In the genomic region with DNA sequence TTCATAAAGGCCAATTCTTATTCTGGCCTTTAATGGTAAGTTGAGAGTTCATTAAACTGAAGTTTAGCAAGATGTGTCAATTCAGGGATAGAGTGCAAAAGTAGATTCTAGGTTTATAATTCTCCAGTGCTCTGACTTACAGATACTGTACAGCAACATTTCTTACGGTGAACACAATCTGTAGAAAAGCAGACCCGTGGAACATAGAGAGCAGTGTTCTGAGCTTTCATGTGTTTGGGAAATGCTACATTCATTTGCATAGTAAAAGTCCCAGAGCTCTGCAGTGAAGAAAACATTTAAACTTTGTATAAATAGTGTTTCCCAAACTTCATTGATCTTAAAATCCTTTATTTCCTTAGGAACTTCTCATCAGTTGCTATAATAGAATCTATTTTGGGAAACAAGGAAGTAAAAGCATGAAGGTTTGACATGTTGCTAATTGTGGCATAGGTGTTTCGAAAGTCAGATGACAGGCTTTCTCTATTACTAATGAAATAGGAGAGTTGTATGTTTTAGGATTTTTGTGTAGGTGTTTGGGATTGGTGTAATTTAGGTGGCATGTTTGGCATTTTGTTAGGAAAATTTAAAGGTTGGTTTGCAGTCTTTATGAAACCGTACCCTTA, we compare ENCODE assay signal across 1 cellular context.
TF ChIP-seq lines count a peak whose summit lies in the region.

No MANE protein-coding gene starts in this region.

TF ChIP-seq in GM12878, 131 proteins besides CTCF, POLR2A, EP300 and RAD21 (continued from another document):
- TF ChIP-seq, protein P1, sequence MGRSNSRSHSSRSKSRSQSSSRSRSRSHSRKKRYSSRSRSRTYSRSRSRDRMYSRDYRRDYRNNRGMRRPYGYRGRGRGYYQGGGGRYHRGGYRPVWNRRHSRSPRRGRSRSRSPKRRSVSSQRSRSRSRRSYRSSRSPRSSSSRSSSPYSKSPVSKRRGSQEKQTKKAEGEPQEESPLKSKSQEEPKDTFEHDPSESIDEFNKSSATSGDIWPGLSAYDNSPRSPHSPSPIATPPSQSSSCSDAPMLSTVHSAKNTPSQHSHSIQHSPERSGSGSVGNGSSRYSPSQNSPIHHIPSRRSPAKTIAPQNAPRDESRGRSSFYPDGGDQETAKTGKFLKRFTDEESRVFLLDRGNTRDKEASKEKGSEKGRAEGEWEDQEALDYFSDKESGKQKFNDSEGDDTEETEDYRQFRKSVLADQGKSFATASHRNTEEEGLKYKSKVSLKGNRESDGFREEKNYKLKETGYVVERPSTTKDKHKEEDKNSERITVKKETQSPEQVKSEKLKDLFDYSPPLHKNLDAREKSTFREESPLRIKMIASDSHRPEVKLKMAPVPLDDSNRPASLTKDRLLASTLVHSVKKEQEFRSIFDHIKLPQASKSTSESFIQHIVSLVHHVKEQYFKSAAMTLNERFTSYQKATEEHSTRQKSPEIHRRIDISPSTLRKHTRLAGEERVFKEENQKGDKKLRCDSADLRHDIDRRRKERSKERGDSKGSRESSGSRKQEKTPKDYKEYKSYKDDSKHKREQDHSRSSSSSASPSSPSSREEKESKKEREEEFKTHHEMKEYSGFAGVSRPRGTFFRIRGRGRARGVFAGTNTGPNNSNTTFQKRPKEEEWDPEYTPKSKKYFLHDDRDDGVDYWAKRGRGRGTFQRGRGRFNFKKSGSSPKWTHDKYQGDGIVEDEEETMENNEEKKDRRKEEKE (IDR thresholded peaks at IDR 0.05) = no peak
- TF ChIP-seq TCF3 (IDR thresholded peaks at IDR 0.05; ENCODE audit: borderline replicate concordance, insufficient read depth, low read depth, low read length) (no peak), TAF1 (IDR thresholded peaks at IDR 0.05; ENCODE audit: borderline replicate concordance, low read depth, low read length) (no peak), MEF2B (IDR thresholded peaks at IDR 0.05; ENCODE audit: partially characterized antibody, poor library complexity, severe bottlenecking) (peak; percentile 77), HDGF (IDR thresholded peaks at IDR 0.05) (no peak), JUNB (IDR thresholded peaks at IDR 0.05) (peak; percentile 49; the same call in 1 of the 2 replicates), MEF2A (IDR thresholded peaks at IDR 0.05; ENCODE audit: insufficient read depth, low read depth, low read length) (peak; percentile 96), IKZF1 (conservative IDR thresholded peaks at IDR 0.05) (no peak), FOXM1 (IDR thresholded peaks at IDR 0.05; ENCODE audit: low read depth, low read length) (peak; percentile 46; the same call in 1 of the 2 replicates), CREM (IDR thresholded peaks at IDR 0.05; ENCODE audit: low read depth) (peak; percentile 18; the same call in 1 of the 2 replicates), NFIC (IDR thresholded peaks at IDR 0.05; ENCODE audit: low read depth, low read length) (peak; percentile 82), YBX1 (IDR thresholded peaks at IDR 0.05) (no peak), CEBPB (IDR thresholded peaks at IDR 0.05; ENCODE audit: borderline replicate concordance in 1 of 2, low read depth in 2 of 2, low read length in 2 of 2) (no peak), RB1 (IDR thresholded peaks at IDR 0.05; ENCODE audit: borderline replicate concordance) (no peak), NFXL1 (IDR thresholded peaks at IDR 0.05; ENCODE audit: borderline replicate concordance) (no peak), ZNF622 (IDR thresholded peaks at IDR 0.05) (no peak), BMI1 (IDR thresholded peaks at IDR 0.05; ENCODE audit: borderline replicate concordance) (no peak)
- TF ChIP-seq, protein P2, sequence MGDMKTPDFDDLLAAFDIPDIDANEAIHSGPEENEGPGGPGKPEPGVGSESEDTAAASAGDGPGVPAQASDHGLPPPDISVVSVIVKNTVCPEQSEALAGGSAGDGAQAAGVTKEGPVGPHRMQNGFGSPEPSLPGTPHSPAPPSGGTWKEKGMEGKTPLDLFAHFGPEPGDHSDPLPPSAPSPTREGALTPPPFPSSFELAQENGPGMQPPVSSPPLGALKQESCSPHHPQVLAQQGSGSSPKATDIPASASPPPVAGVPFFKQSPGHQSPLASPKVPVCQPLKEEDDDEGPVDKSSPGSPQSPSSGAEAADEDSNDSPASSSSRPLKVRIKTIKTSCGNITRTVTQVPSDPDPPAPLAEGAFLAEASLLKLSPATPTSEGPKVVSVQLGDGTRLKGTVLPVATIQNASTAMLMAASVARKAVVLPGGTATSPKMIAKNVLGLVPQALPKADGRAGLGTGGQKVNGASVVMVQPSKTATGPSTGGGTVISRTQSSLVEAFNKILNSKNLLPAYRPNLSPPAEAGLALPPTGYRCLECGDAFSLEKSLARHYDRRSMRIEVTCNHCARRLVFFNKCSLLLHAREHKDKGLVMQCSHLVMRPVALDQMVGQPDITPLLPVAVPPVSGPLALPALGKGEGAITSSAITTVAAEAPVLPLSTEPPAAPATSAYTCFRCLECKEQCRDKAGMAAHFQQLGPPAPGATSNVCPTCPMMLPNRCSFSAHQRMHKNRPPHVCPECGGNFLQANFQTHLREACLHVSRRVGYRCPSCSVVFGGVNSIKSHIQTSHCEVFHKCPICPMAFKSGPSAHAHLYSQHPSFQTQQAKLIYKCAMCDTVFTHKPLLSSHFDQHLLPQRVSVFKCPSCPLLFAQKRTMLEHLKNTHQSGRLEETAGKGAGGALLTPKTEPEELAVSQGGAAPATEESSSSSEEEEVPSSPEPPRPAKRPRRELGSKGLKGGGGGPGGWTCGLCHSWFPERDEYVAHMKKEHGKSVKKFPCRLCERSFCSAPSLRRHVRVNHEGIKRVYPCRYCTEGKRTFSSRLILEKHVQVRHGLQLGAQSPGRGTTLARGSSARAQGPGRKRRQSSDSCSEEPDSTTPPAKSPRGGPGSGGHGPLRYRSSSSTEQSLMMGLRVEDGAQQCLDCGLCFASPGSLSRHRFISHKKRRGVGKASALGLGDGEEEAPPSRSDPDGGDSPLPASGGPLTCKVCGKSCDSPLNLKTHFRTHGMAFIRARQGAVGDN (IDR thresholded peaks at IDR 0.05) = no peak
- TF ChIP-seq, protein P3, sequence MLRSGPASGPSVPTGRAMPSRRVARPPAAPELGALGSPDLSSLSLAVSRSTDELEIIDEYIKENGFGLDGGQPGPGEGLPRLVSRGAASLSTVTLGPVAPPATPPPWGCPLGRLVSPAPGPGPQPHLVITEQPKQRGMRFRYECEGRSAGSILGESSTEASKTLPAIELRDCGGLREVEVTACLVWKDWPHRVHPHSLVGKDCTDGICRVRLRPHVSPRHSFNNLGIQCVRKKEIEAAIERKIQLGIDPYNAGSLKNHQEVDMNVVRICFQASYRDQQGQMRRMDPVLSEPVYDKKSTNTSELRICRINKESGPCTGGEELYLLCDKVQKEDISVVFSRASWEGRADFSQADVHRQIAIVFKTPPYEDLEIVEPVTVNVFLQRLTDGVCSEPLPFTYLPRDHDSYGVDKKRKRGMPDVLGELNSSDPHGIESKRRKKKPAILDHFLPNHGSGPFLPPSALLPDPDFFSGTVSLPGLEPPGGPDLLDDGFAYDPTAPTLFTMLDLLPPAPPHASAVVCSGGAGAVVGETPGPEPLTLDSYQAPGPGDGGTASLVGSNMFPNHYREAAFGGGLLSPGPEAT (IDR thresholded peaks at IDR 0.05; ENCODE audit: low read depth) = peak; percentile 37; the same call in 1 of the 2 replicates
- TF ChIP-seq, protein P4, sequence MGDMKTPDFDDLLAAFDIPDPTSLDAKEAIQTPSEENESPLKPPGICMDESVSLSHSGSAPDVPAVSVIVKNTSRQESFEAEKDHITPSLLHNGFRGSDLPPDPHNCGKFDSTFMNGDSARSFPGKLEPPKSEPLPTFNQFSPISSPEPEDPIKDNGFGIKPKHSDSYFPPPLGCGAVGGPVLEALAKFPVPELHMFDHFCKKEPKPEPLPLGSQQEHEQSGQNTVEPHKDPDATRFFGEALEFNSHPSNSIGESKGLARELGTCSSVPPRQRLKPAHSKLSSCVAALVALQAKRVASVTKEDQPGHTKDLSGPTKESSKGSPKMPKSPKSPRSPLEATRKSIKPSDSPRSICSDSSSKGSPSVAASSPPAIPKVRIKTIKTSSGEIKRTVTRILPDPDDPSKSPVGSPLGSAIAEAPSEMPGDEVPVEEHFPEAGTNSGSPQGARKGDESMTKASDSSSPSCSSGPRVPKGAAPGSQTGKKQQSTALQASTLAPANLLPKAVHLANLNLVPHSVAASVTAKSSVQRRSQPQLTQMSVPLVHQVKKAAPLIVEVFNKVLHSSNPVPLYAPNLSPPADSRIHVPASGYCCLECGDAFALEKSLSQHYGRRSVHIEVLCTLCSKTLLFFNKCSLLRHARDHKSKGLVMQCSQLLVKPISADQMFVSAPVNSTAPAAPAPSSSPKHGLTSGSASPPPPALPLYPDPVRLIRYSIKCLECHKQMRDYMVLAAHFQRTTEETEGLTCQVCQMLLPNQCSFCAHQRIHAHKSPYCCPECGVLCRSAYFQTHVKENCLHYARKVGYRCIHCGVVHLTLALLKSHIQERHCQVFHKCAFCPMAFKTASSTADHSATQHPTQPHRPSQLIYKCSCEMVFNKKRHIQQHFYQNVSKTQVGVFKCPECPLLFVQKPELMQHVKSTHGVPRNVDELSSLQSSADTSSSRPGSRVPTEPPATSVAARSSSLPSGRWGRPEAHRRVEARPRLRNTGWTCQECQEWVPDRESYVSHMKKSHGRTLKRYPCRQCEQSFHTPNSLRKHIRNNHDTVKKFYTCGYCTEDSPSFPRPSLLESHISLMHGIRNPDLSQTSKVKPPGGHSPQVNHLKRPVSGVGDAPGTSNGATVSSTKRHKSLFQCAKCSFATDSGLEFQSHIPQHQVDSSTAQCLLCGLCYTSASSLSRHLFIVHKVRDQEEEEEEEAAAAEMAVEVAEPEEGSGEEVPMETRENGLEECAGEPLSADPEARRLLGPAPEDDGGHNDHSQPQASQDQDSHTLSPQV (IDR thresholded peaks at IDR 0.05) = no peak
